In genomic region chr3:185585523-185585861, GRCh38 we compare ENCODE assay signal across 8 cellular contexts. TPM values are rescaled to one million over a fixed set of nuclear protein-coding genes. Genes with fewer than 3 reads are reported as not detected.
DNase-seq lines count a peak whose midpoint lies in the region; ATAC-seq lines count a peak whose summit lies in the region.

No MANE protein-coding gene starts in this region.

- peaks cover 0 to 3% (median 0%) of the 10 kb centered on the region in 5 donors for H3K36me3 ChIP-seq in subcutaneous abdominal adipose tissue (ENCODE audit: control insufficient read depth in 5 of 5, insufficient read depth in 5 of 5, low read length in 5 of 5)

- peak overlapping the region; percentile 94 for H3K27ac Mint-ChIP-seq in T-helper 2 cell treated with Interferon-gamma antibody and Interleukin-4, amounts not matched to agents 5 μg/mL and 100 μg/mL, for 36 hours
- H3K27ac Mint-ChIP-seq in activated T-helper 2 cell treated with anti-CD3 and anti-CD28 coated beads, Interferon-gamma antibody, Interleukin-2, Interleukin-4, amounts not matched to agents 10 μg/mL and 5 μg/mL and 100 μg/mL, durations not matched to agents 14 hours and 24 hours and 36 hours, result peak overlapping the region; percentile 87

- ATAC-seq in HG02623 (IDR thresholded peaks at IDR 0.05; ENCODE audit: unreplicated experiment), result no peak
- ATAC-seq in HG02571 (IDR thresholded peaks at IDR 0.05; ENCODE audit: unreplicated experiment), result no peak

- H3K36me3 Mint-ChIP-seq in T-helper 2 cell treated with Interferon-gamma antibody and Interleukin-4, amounts not matched to agents 5 μg/mL and 100 μg/mL, for 36 hours (ENCODE audit: low read depth), result peaks cover 3% of the 10 kb centered on the region
- H3K36me3 Mint-ChIP-seq in activated T-helper 2 cell treated with anti-CD3 and anti-CD28 coated beads, Interferon-gamma antibody, Interleukin-2, Interleukin-4, amounts not matched to agents 10 μg/mL and 5 μg/mL and 100 μg/mL, durations not matched to agents 14 hours and 24 hours and 36 hours (ENCODE audit: low read depth), result peaks cover 3% of the 10 kb centered on the region

- H3K27me3 Mint-ChIP-seq in T-helper 2 cell treated with Interferon-gamma antibody and Interleukin-4, amounts not matched to agents 5 μg/mL and 100 μg/mL, for 36 hours (ENCODE audit: low read depth), result no peaks in the 10 kb centered on the region
- H3K27me3 Mint-ChIP-seq in activated T-helper 2 cell treated with anti-CD3 and anti-CD28 coated beads, Interferon-gamma antibody, Interleukin-2, Interleukin-4, amounts not matched to agents 10 μg/mL and 5 μg/mL and 100 μg/mL, durations not matched to agents 14 hours and 24 hours and 36 hours (ENCODE audit: low read depth), result no peaks in the 10 kb centered on the region

- no peaks in the 10 kb centered on the region for H3K27me3 ChIP-seq in subcutaneous abdominal adipose tissue (ENCODE audit: control insufficient read depth in 5 of 5, insufficient read depth in 4 of 5, low read length in 5 of 5)

- no peaks in the 10 kb centered on the region for H3K9me3 ChIP-seq in subcutaneous abdominal adipose tissue (ENCODE audit: control insufficient read depth in 5 of 5, low read length in 5 of 5)

- intact Hi-C loops in activated T-helper 2 cell treated with anti-CD3 and anti-CD28 coated beads, Interferon-gamma antibody, Interleukin-2, Interleukin-4, amounts not matched to agents 10 μg/mL and 5 μg/mL and 100 μg/mL, durations not matched to agents 14 hours and 24 hours and 36 hours (cut with micrococcal nuclease), result loop anchor here (5.0 to 10.0 kb wide), 2 partner anchors 231 to 352 kb away; partner anchors contain the start of gene TRA2B

- H3K4me3 ChIP-seq in subcutaneous abdominal adipose tissue (ENCODE audit: low read depth in 1 of 5, low read length in 5 of 5), result peak overlapping the region; percentile 75 to 99 (median 97)

- H3K9ac ChIP-seq in subcutaneous abdominal adipose tissue (ENCODE audit: low read length in 5 of 5), result peak overlapping the region in 4 of 5 donors; percentile 2 to 77 (median 53)

- DNase-seq in T-helper 2 cell treated with Interferon-gamma antibody and Interleukin-4, amounts not matched to agents 5 μg/mL and 100 μg/mL, for 36 hours (ENCODE audit: low spot score), result no peak
- no peak for DNase-seq in T-helper 2 cell
- DNase-seq in activated T-helper 2 cell treated with anti-CD3 and anti-CD28 coated beads, Interferon-gamma antibody, Interleukin-2, Interleukin-4, amounts not matched to agents 10 μg/mL and 5 μg/mL and 100 μg/mL, durations not matched to agents 14 hours and 24 hours and 36 hours (ENCODE audit: low spot score), result no peak
- DNase-seq in islet precursor cell, result peak; percentile 49
- DNase-seq in NCI-H526 (lab: John Stamatoyannopoulos, UW), result no peak

- peak overlapping the region; percentile 87 for H3K4me3 Mint-ChIP-seq in T-helper 2 cell treated with Interferon-gamma antibody and Interleukin-4, amounts not matched to agents 5 μg/mL and 100 μg/mL, for 36 hours
- H3K4me3 Mint-ChIP-seq in activated T-helper 2 cell treated with anti-CD3 and anti-CD28 coated beads, Interferon-gamma antibody, Interleukin-2, Interleukin-4, amounts not matched to agents 10 μg/mL and 5 μg/mL and 100 μg/mL, durations not matched to agents 14 hours and 24 hours and 36 hours (ENCODE audit: low read depth), result peak overlapping the region; percentile 82

- peaks cover 22% of the 10 kb centered on the region for H3K4me1 Mint-ChIP-seq in T-helper 2 cell treated with Interferon-gamma antibody and Interleukin-4, amounts not matched to agents 5 μg/mL and 100 μg/mL, for 36 hours (ENCODE audit: low read depth)
- peaks cover 17% of the 10 kb centered on the region for H3K4me1 Mint-ChIP-seq in activated T-helper 2 cell treated with anti-CD3 and anti-CD28 coated beads, Interferon-gamma antibody, Interleukin-2, Interleukin-4, amounts not matched to agents 10 μg/mL and 5 μg/mL and 100 μg/mL, durations not matched to agents 14 hours and 24 hours and 36 hours (ENCODE audit: low read depth)

- H3K27ac ChIP-seq in subcutaneous abdominal adipose tissue (ENCODE audit: low read depth, low read length), result peak overlapping the region; percentile 96

- peaks cover 4 to 27% (median 22%) of the 10 kb centered on the region in 5 donors for H3K4me1 ChIP-seq in subcutaneous abdominal adipose tissue (ENCODE audit: control insufficient read depth in 5 of 5, insufficient read depth in 5 of 5, low read length in 5 of 5)

- no peaks in the 10 kb centered on the region for H3K9me3 Mint-ChIP-seq in T-helper 2 cell treated with Interferon-gamma antibody and Interleukin-4, amounts not matched to agents 5 μg/mL and 100 μg/mL, for 36 hours
- no peaks in the 10 kb centered on the region for H3K9me3 Mint-ChIP-seq in activated T-helper 2 cell treated with anti-CD3 and anti-CD28 coated beads, Interferon-gamma antibody, Interleukin-2, Interleukin-4, amounts not matched to agents 10 μg/mL and 5 μg/mL and 100 μg/mL, durations not matched to agents 14 hours and 24 hours and 36 hours

RNA-seq across cellular contexts. Expression of gene SENP2, which starts 0.6 kb away (rescaled TPM):
- total RNA-seq in activated T-helper 2 cell treated with anti-CD3 and anti-CD28 coated beads, Interferon-gamma antibody, Interleukin-2, Interleukin-4, amounts not matched to agents 10 μg/mL and 5 μg/mL and 100 μg/mL, durations not matched to agents 14 hours and 24 hours and 36 hours, result 31.5 and 34.2 TPM in 2 replicates

RNA-seq across cellular contexts. Expression of gene LIPH, which starts 33.1 kb away (rescaled TPM):
- total RNA-seq in activated T-helper 2 cell treated with anti-CD3 and anti-CD28 coated beads, Interferon-gamma antibody, Interleukin-2, Interleukin-4, amounts not matched to agents 10 μg/mL and 5 μg/mL and 100 μg/mL, durations not matched to agents 14 hours and 24 hours and 36 hours, result not detected in 2 replicates
